In the genomic region with DNA sequence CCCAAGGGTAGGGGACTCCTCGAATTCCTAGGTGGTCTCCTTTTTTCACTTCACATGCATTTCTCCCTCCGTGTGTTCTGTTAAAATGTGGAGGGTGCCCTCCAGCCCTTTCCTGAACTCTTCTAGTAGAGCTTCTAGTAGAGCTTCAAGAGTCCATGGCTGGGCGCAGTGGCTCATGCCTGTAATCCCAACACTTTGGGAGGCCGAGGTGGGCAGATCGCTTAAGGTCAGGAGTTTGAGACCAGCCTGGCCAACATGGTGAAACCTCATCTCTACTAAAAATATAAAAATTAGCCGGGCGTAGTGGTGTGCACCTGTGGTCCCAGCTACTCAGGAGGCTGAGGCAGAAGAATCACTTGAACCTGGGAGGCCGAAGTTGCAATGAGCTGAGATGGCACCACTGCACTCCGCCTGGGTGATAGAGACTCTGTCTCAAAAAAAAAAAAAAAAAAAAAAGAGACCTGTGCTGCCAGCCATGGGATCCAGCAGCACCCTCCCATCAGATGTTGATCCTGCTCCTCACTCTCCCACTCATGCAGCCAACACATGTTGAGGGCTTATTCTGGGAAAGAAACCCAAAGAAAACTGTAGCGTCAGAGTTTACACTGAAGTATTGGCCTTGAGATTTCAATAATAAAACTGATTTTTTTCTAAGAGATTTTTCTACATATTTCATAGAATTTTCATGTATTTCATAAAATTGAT, we compare ENCODE assay signal across 13 cellular contexts. TPM values are rescaled to one million over a fixed set of nuclear protein-coding genes. Genes with fewer than 3 reads are reported as not detected.
"Had no signal": no experiment of that assay in that cellular context is flagged by ENCODE, and none has a peak within 500 bp of the region (broad histone marks: within the 10 kb centered on the region; RNA-seq: fewer than 3 reads in every experiment).

No MANE protein-coding gene starts in this region.

RNA-seq across cellular contexts. Expression of a gene that starts 50.6 kb away (rescaled TPM):
- total RNA-seq: ascending aorta, cardiac muscle cell, left ventricle myocardium superior, mammary epithelial cell, mucosa of gallbladder, occipital lobe, pulmonary artery endothelial cell, right atrium auricular region, SK-MEL-5, smooth muscle cell, suprapubic skin, tibial nerve, ureter had no signal
